ENCODE assay signal across 14 cellular contexts in genomic region chr6:165574770-165575549, GRCh38.
A peak's percentile ranks its signal among the peaks of the same experiment; 100 is the strongest.
DNase-seq lines count a peak whose midpoint lies in the region; ATAC-seq, FAIRE-seq and TF ChIP-seq lines count a peak whose summit lies in the region.
"Had no signal": no experiment of that assay in that cellular context is flagged by ENCODE, and none has a peak within 500 bp of the region (broad histone marks: within the 10 kb centered on the region; RNA-seq: fewer than 3 reads in every experiment).

No MANE protein-coding gene starts in this region.

- H4K5ac ChIP-seq in IMR-90 (ENCODE audit: low read depth, low read length) (no peak overlapping the region; the same call in 1 of the 2 replicates), H1 (ENCODE audit: insufficient read length, low read depth, low read length) (no peak overlapping the region)

- intact Hi-C loops in IMR-90 (cut with micrococcal nuclease) (loop anchor here (5.0 kb wide), 3 partner anchors 58 to 87 kb away; partner anchors contain the start of gene PDE10A), psoas muscle (cut with DNase I) (no loop called here)

- no peak overlapping the region for H2BK12ac ChIP-seq in H1 (ENCODE audit: low read depth, low read length)

- H3K9ac ChIP-seq in IMR-90 (ENCODE audit: low read depth, low read length) (no peak overlapping the region), H1 (replicated peaks in 1 of 4; ENCODE audit: extremely low read depth in 1 of 4, low read depth in 3 of 4, low read length in 3 of 4) (no peak overlapping the region)

- no peaks in the 10 kb centered on the region for H3K79me2 ChIP-seq in H1 (ENCODE audit: control insufficient read depth in 1 of 2, insufficient read depth in 2 of 2, low read length in 2 of 2)

- H3K4me3 ChIP-seq in IMR-90 (ENCODE audit: insufficient read depth, low read depth, low read length) (no peak overlapping the region), H1 (ENCODE audit: extremely low read depth in 1 of 4, insufficient read depth in 2 of 4, low read depth in 3 of 4, low read length in 4 of 4) (no peak overlapping the region), psoas muscle (no peak overlapping the region)

- FAIRE-seq in H1 (lab: Jason Lieb, UNC) = peak; percentile 42
- FAIRE-seq: D721Med, keratinocyte had no signal

- H3K27me3 ChIP-seq in IMR-90 (ENCODE audit: control insufficient read depth, insufficient read depth, low read length) (no peaks in the 10 kb centered on the region), H1 (replicated peaks in 1 of 4; ENCODE audit: control insufficient read depth in 3 of 4, extremely low read depth in 1 of 4, insufficient read depth in 3 of 4, low read length in 3 of 4) (no peaks in the 10 kb centered on the region), psoas muscle (ENCODE audit: insufficient read depth in 3 of 3, low read length in 2 of 3) (no peaks in the 10 kb centered on the region)

- peak; percentile 51 for DNase-seq in IMR-90
- DNase-seq in H1 (ENCODE audit: low read depth in 1 of 2, low spot score in 2 of 2) = no peak
- peak; percentile 89 for DNase-seq in renal cortical epithelial cell (ENCODE audit: low read depth)
- no peak for DNase-seq in psoas muscle
- DNase-seq in iPS-NIHi11 (ENCODE audit: low spot score) = no peak
- DNase-seq in NK-92 (lab: John Stamatoyannopoulos, UW; ENCODE audit: unreplicated experiment) = no peak
- DNase-seq: activated CD8-positive, alpha-beta memory T cell treated with anti-CD3 and anti-CD28 coated beads, Interleukin-2, amount 50 U/mL, for 4 hours; NCI-H1930; stimulated activated CD4-positive, alpha-beta T cell treated with anti-CD3 and anti-CD28 coated beads, Interleukin-1b, Interleukin-23, amount 100 ng/mL, for 48 hours had no signal

- peaks cover 13% of the 10 kb centered on the region; the same call in 1 of the 2 replicates for H3K9me1 ChIP-seq in IMR-90 (ENCODE audit: insufficient read depth, low read length)

- H3K56ac ChIP-seq in IMR-90 (ENCODE audit: extremely low read depth, insufficient read depth, low read length) = no peak overlapping the region
- H3K56ac ChIP-seq in H1 (replicated peaks; ENCODE audit: insufficient read length, low read depth, low read length) = no peak overlapping the region

- H3K23me2 ChIP-seq in H1 (ENCODE audit: low read depth, low read length) = no peaks in the 10 kb centered on the region; the same call in 1 of the 2 replicates

- peak overlapping the region; percentile 63 for H2BK20ac ChIP-seq in IMR-90 (ENCODE audit: low read depth, low read length)
- no peak overlapping the region for H2BK20ac ChIP-seq in H1 (ENCODE audit: low read length)

- no peaks in the 10 kb centered on the region for H3K36me3 ChIP-seq in IMR-90 (ENCODE audit: control insufficient read depth, insufficient read depth, low read length)
- H3K36me3 ChIP-seq in H1 (ENCODE audit: control insufficient read depth in 2 of 4, insufficient read depth in 4 of 4, low read length in 3 of 4) = no peaks in the 10 kb centered on the region
- no peaks in the 10 kb centered on the region for H3K36me3 ChIP-seq in psoas muscle (ENCODE audit: insufficient read depth in 1 of 2, low read depth in 1 of 2)

- no TSS peak for BruUV-seq in IMR-90 (replicated peaks; lab: Mats Ljungman, UMichigan)

- H3K4me2 ChIP-seq in IMR-90 (ENCODE audit: low read depth, low read length) (peak overlapping the region; percentile 19; the same call in 1 of the 2 replicates), H1 (ENCODE audit: insufficient read depth in 1 of 2, low read depth in 2 of 2, low read length in 2 of 2) (no peak overlapping the region)

- TF ChIP-seq EP300 in H1 (IDR thresholded peaks at IDR 0.05; ENCODE audit: borderline replicate concordance in 1 of 2, low read depth in 2 of 2, low read length in 2 of 2) = no peak

- H2AK9ac ChIP-seq in IMR-90 (replicated peaks; ENCODE audit: low read depth, low read length, poor library complexity) = no peak overlapping the region

- H3K4me1 ChIP-seq in IMR-90 (ENCODE audit: control insufficient read depth, insufficient read depth, low read length) (peaks cover 23% of the 10 kb centered on the region), H1 (replicated peaks in 1 of 4; ENCODE audit: control insufficient read depth in 3 of 4, insufficient read depth in 4 of 4, low read length in 3 of 4) (no peaks in the 10 kb centered on the region; a peak in 1 of 7 replicates), psoas muscle (peaks cover 5% of the 10 kb centered on the region)

- in situ Hi-C loops in IMR-90 (cut with MboI; ENCODE audit: low sequenced_read_pairs) = no loop called here

- 0 out of 3 replicates have a peak overlapping the region, but pooled peaks have one; percentile 58 for H2BK15ac ChIP-seq in IMR-90 (ENCODE audit: low read depth, low read length)
- H2BK15ac ChIP-seq in H1 (ENCODE audit: low read length) = no peak overlapping the region

- H2BK120ac ChIP-seq in IMR-90 (ENCODE audit: low read depth, low read length) (no peak overlapping the region), H1 (replicated peaks; ENCODE audit: low read depth, low read length) (no peak overlapping the region)

- peak overlapping the region; percentile 61 for H2BK5ac ChIP-seq in IMR-90 (ENCODE audit: low read depth, low read length, poor library complexity, severe bottlenecking)
- H2BK5ac ChIP-seq in H1 (ENCODE audit: low read depth, low read length) = no peak overlapping the region

- TF ChIP-seq POLR2A in IMR-90 (IDR thresholded peaks at IDR 0.05; ENCODE audit: low read depth, low read length) = no peak
- no peak for TF ChIP-seq POLR2A in H1 (IDR thresholded peaks at IDR 0.05; ENCODE audit: control extremely low read depth in 1 of 2, low read depth in 2 of 2, low read length in 2 of 2)

- H3K23ac ChIP-seq in IMR-90 (ENCODE audit: low read depth, low read length) (peak overlapping the region; percentile 29; the same call in 1 of the 2 replicates), H1 (ENCODE audit: insufficient read length) (no peak overlapping the region)

- ATAC-seq in GM21737 (IDR thresholded peaks at IDR 0.05; ENCODE audit: unreplicated experiment) = peak; percentile 37
- no peak for ATAC-seq in IMR-90 (ENCODE audit: low read depth)
- no peak for ATAC-seq in psoas muscle
- ATAC-seq in GM21515 (IDR thresholded peaks at IDR 0.05; ENCODE audit: unreplicated experiment) = no peak
- ATAC-seq: stimulated activated memory B cell treated with anti-CD40 and anti-IgM and Interleukin-4, amounts not matched to agents 10 μg/mL and 1 μg/mL and 100 μg/mL, for 72 hours had no signal

- H4K20me1 ChIP-seq in IMR-90 (ENCODE audit: insufficient read depth, low read length) (peaks cover 11% of the 10 kb centered on the region; the same call in 1 of the 2 replicates), H1 (replicated peaks in 1 of 2; ENCODE audit: control insufficient read depth in 1 of 2, insufficient read depth in 2 of 2, low read length in 2 of 2) (no peaks in the 10 kb centered on the region)

- no peak overlapping the region; the same call in 1 of the 2 replicates for H4K91ac ChIP-seq in IMR-90 (ENCODE audit: insufficient read depth, low read depth, low read length)
- no peak overlapping the region for H4K91ac ChIP-seq in H1 (replicated peaks; ENCODE audit: insufficient read length, low read length)

- WGBS in IMR-90 (ENCODE audit: extremely low coverage in 2 of 2, insufficient read length in 1 of 2), 2 experiments = 93% methylated on average over 3 of the region's 4 CpGs; no CpG with 5 or more reads in 1 of the 2 experiments
- WGBS in H1 (ENCODE audit: extremely low coverage in 1 of 2, insufficient coverage in 1 of 2, insufficient read length in 1 of 2, insufficient replicate concordance in 2 of 2, low coverage in 1 of 2, low lambda C conversion rate in 2 of 2, missing lambda C conversion rate in 1 of 2), 2 experiments = 69% methylated on average over 4 of the region's 4 CpGs; no CpG with 5 or more reads in 1 of the 2 experiments
- WGBS in psoas muscle, 3 donors = 69 to 85% (median 78%) methylated on average over 4 of the region's 4 CpGs

- no peak for TF ChIP-seq RAD21 in IMR-90 (IDR thresholded peaks at IDR 0.05; ENCODE audit: low read length)
- no peak for TF ChIP-seq RAD21 in H1 (IDR thresholded peaks at IDR 0.05 in 1 of 2, conservative IDR thresholded peaks at IDR 0.05 in 1 of 2; ENCODE audit: low read depth in 2 of 2, low read length in 2 of 2)

- H3K79me1 ChIP-seq in IMR-90 (ENCODE audit: low read depth in 1 of 2, low read length in 2 of 2) (peaks cover 26 to 53% of the 10 kb centered on the region in 2 experiments), H1 (ENCODE audit: low read depth, low read length) (no peaks in the 10 kb centered on the region)

- no peaks in the 10 kb centered on the region for H3K9me3 ChIP-seq in IMR-90 (ENCODE audit: control insufficient read depth, insufficient read depth, low read length)
- no peaks in the 10 kb centered on the region; a peak in 1 of 4 replicates for H3K9me3 ChIP-seq in H1 (ENCODE audit: insufficient read depth in 2 of 2, low read depth in 1 of 2, low read length in 1 of 2)
- H3K9me3 ChIP-seq in psoas muscle = no peaks in the 10 kb centered on the region

- CTCF ChIA-PET in IMR-90 (lab: Yijun Ruan, JAX) = interaction anchor here (0.8 to 1.0 kb wide), 2 partner anchors 54 to 267 kb away, joined by 3 read pairs; no protein-coding TSS in a partner anchor
- CTCF ChIA-PET in H1 (lab: Charles Lee; ENCODE audit: partially characterized antibody) = interaction anchor here (1.4 kb wide), 1 partner anchor 30 kb away, joined by 4 read pairs; no protein-coding TSS in a partner anchor

- H3K27ac ChIP-seq in IMR-90 (ENCODE audit: insufficient read depth, low read length) (no peak overlapping the region), H1 (ENCODE audit: low read depth, low read length) (no peak overlapping the region), psoas muscle (no peak overlapping the region)

- H2AFZ ChIP-seq in IMR-90 (replicated peaks; ENCODE audit: low read length, poor library complexity) = no peak overlapping the region
- no peak overlapping the region; the same call in 1 of the 2 replicates for H2AFZ ChIP-seq in H1 (ENCODE audit: low read length)

- H2AK5ac ChIP-seq in IMR-90 (ENCODE audit: low read depth, low read length) (peak overlapping the region; percentile 80), H1 (ENCODE audit: low read depth, low read length) (no peak overlapping the region)

- H4K8ac ChIP-seq in IMR-90 (ENCODE audit: low read depth in 2 of 2, low read length in 2 of 2) (peak overlapping the region in 1 of 2 experiments; percentile 24; a peak in 1 of 4 replicates), H1 (ENCODE audit: extremely low read depth, insufficient read depth, low read length) (no peak overlapping the region)

- POLR2A ChIA-PET in IMR-90 (lab: Charles Lee; ENCODE audit: unreplicated experiment) = interaction anchor here (0.5 kb wide), 1 partner anchor 54 kb away, joined by 3 read pairs; no protein-coding TSS in a partner anchor
- POLR2A ChIA-PET in H1 (lab: Charles Lee; ENCODE audit: partially characterized antibody) = interaction anchor here (0.6 kb wide), 1 partner anchor 32 kb away, joined by 3 read pairs; no protein-coding TSS in a partner anchor

- TF ChIP-seq CTCF in IMR-90 (conservative IDR thresholded peaks at IDR 0.05; ENCODE audit: low read depth, low read length) = no peak
- TF ChIP-seq CTCF in H1 (IDR thresholded peaks at IDR 0.05; ENCODE audit: control extremely low read depth in 1 of 3, insufficient read depth in 1 of 3, low read depth in 1 of 3, low read length in 3 of 3) = no peak
- TF ChIP-seq CTCF in psoas muscle (IDR thresholded peaks at IDR 0.05) = no peak

- H3K18ac ChIP-seq in IMR-90 (ENCODE audit: low read depth, low read length) (peak overlapping the region; percentile 83; the same call in 1 of the 2 replicates), H1 (ENCODE audit: extremely low read depth, low read length) (no peak overlapping the region)

- dilution Hi-C loops in IMR-90 (cut with HindIII; ENCODE audit: low sequenced_read_pairs, unreplicated experiment) = no loop called here

- 0 out of 2 replicates have a peak overlapping the region, but pooled peaks have one; percentile 8 for H3K4ac ChIP-seq in IMR-90 (ENCODE audit: low read depth, low read length)
- H3K4ac ChIP-seq in H1 (replicated peaks; ENCODE audit: insufficient read length, low read depth, low read length) = no peak overlapping the region

- H3K14ac ChIP-seq in IMR-90 (replicated peaks; ENCODE audit: low read depth, low read length) (peak overlapping the region; percentile 25; the same call in 1 of the 2 replicates), H1 (ENCODE audit: insufficient read length) (no peak overlapping the region)

Comparison
In these comparisons a context has a peak if more than half of its experiments do, and no peak if none do; other contexts are left out.
1. DNase-seq: peak in IMR-90 (single experiment) and renal cortical epithelial cell (single experiment); none in H1 (0 of 2), psoas muscle (0 of 2), iPS-NIHi11 (single experiment) and NK-92 (single experiment).